1 cellular context compared by ENCODE assay signal in the genomic region with DNA sequence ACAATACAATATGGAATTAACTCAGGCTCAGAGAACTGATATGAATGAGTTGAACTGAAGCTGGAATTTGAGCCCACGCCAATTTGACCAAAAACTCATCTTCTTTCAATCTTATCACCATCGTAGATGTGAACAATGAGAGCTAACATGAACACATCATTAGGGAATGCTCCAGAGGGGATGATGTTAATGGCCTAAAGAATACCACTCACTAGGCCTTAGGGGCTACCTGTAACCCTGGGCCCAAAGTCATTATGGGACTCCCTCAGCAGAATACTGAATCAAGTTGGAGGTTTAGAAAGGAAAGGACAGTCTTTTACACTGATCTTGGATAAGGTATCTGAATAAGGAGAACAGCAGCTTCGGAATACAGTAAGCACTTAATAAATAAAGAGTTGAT.
TF ChIP-seq lines count a peak whose summit lies in the region.

No MANE protein-coding gene starts in this region.

TF ChIP-seq in GM23338, 12 proteins besides CTCF, POLR2A, EP300 and RAD21 (continued from another document):
- TF ChIP-seq, protein P1, sequence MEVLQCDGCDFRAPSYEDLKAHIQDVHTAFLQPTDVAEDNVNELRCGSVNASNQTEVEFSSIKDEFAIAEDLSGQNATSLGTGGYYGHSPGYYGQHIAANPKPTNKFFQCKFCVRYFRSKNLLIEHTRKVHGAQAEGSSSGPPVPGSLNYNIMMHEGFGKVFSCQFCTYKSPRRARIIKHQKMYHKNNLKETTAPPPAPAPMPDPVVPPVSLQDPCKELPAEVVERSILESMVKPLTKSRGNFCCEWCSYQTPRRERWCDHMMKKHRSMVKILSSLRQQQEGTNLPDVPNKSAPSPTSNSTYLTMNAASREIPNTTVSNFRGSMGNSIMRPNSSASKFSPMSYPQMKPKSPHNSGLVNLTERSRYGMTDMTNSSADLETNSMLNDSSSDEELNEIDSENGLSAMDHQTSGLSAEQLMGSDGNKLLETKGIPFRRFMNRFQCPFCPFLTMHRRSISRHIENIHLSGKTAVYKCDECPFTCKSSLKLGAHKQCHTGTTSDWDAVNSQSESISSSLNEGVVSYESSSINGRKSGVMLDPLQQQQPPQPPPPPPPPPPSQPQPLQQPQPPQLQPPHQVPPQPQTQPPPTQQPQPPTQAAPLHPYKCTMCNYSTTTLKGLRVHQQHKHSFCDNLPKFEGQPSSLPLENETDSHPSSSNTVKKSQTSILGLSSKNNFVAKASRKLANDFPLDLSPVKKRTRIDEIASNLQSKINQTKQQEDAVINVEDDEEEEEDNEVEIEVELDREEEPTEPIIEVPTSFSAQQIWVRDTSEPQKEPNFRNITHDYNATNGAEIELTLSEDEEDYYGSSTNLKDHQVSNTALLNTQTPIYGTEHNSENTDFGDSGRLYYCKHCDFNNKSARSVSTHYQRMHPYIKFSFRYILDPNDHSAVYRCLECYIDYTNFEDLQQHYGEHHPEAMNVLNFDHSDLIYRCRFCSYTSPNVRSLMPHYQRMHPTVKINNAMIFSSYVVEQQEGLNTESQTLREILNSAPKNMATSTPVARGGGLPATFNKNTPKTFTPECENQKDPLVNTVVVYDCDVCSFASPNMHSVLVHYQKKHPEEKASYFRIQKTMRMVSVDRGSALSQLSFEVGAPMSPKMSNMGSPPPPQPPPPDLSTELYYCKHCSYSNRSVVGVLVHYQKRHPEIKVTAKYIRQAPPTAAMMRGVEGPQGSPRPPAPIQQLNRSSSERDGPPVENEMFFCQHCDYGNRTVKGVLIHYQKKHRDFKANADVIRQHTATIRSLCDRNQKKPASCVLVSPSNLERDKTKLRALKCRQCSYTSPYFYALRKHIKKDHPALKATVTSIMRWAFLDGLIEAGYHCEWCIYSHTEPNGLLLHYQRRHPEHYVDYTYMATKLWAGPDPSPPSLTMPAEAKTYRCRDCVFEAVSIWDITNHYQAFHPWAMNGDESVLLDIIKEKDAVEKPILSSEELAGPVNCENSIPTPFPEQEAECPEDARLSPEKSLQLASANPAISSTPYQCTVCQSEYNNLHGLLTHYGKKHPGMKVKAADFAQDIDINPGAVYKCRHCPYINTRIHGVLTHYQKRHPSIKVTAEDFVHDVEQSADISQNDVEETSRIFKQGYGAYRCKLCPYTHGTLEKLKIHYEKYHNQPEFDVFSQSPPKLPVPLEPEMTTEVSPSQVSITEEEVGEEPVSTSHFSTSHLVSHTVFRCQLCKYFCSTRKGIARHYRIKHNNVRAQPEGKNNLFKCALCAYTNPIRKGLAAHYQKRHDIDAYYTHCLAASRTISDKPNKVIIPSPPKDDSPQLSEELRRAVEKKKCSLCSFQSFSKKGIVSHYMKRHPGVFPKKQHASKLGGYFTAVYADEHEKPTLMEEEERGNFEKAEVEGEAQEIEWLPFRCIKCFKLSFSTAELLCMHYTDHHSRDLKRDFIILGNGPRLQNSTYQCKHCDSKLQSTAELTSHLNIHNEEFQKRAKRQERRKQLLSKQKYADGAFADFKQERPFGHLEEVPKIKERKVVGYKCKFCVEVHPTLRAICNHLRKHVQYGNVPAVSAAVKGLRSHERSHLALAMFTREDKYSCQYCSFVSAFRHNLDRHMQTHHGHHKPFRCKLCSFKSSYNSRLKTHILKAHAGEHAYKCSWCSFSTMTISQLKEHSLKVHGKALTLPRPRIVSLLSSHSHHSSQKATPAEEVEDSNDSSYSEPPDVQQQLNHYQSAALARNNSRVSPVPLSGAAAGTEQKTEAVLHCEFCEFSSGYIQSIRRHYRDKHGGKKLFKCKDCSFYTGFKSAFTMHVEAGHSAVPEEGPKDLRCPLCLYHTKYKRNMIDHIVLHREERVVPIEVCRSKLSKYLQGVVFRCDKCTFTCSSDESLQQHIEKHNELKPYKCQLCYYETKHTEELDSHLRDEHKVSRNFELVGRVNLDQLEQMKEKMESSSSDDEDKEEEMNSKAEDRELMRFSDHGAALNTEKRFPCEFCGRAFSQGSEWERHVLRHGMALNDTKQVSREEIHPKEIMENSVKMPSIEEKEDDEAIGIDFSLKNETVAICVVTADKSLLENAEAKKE (CRISPR knock-in tag; IDR thresholded peaks at IDR 0.05): no peak
- no peak for TF ChIP-seq REST (IDR thresholded peaks at IDR 0.05; ENCODE audit: unreplicated experiment)
- no peak for TF ChIP-seq NANOG (IDR thresholded peaks at IDR 0.05; ENCODE audit: borderline replicate concordance)
- TF ChIP-seq JUNB (IDR thresholded peaks at IDR 0.05; ENCODE audit: unreplicated experiment): no peak
- TF ChIP-seq, protein P2, sequence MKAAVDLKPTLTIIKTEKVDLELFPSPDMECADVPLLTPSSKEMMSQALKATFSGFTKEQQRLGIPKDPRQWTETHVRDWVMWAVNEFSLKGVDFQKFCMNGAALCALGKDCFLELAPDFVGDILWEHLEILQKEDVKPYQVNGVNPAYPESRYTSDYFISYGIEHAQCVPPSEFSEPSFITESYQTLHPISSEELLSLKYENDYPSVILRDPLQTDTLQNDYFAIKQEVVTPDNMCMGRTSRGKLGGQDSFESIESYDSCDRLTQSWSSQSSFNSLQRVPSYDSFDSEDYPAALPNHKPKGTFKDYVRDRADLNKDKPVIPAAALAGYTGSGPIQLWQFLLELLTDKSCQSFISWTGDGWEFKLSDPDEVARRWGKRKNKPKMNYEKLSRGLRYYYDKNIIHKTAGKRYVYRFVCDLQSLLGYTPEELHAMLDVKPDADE (IDR thresholded peaks at IDR 0.05): no peak
